ENCODE assay signal across 8 cellular contexts in genomic region chr7:91940171-91940570, GRCh38. TPM values are rescaled to one million over a fixed set of nuclear protein-coding genes. Genes with fewer than 3 reads are reported as not detected.
A peak's percentile ranks its signal among the peaks of the same experiment; 100 is the strongest.
DNase-seq lines count a peak whose midpoint lies in the region; ATAC-seq and TF ChIP-seq lines count a peak whose summit lies in the region.

No MANE protein-coding gene starts in this region.

- peak overlapping the region; percentile 95 for H2AFZ ChIP-seq in osteoblast (ENCODE audit: low read length)

- H3K9me3 Mint-ChIP-seq in activated T-helper 2 cell treated with anti-CD3 and anti-CD28 coated beads, Interferon-gamma antibody, Interleukin-2, Interleukin-4, amounts not matched to agents 10 μg/mL and 5 μg/mL and 100 μg/mL, durations not matched to agents 14 hours and 24 hours and 36 hours = no peaks in the 10 kb centered on the region

- H3K4me2 ChIP-seq in osteoblast (ENCODE audit: insufficient read depth, low read length) = peak overlapping the region; percentile 79

- H3K27ac ChIP-seq in osteoblast (ENCODE audit: low read depth, low read length) = peak overlapping the region; percentile 83

- peaks cover 6% of the 10 kb centered on the region for H4K20me1 ChIP-seq in osteoblast (ENCODE audit: insufficient read depth, low read length)

- H3K4me3 Mint-ChIP-seq in activated T-helper 2 cell treated with anti-CD3 and anti-CD28 coated beads, Interferon-gamma antibody, Interleukin-2, Interleukin-4, amounts not matched to agents 10 μg/mL and 5 μg/mL and 100 μg/mL, durations not matched to agents 14 hours and 24 hours and 36 hours (ENCODE audit: low read depth) = peak overlapping the region; percentile 88

- DNase-seq in NCI-H510A treated with DMSO at 0.1 percent for 48 hours (lab: John Stamatoyannopoulos, UW) (peak; percentile 19), NCI-H510A (lab: John Stamatoyannopoulos, UW) (no peak), NCI-H526 treated with DMSO at 0.1 percent for 48 hours (lab: John Stamatoyannopoulos, UW) (peak; percentile 63), glomerular visceral epithelial cell (ENCODE audit: extremely low spot score) (peak; percentile 19), osteoblast (ENCODE audit: insufficient read length, low spot score, missing footprints) (no peak), NCI-H128 (lab: John Stamatoyannopoulos, UW; ENCODE audit: unreplicated experiment) (no peak)
- peak; percentile 16 for DNase-seq in activated T-helper 2 cell treated with anti-CD3 and anti-CD28 coated beads, Interferon-gamma antibody, Interleukin-2, Interleukin-4, amounts not matched to agents 10 μg/mL and 5 μg/mL and 100 μg/mL, durations not matched to agents 14 hours and 24 hours and 36 hours (ENCODE audit: low spot score)

- peaks cover 45% of the 10 kb centered on the region for H3K79me2 ChIP-seq in osteoblast (ENCODE audit: insufficient read depth, low read length)

- intact Hi-C loops in activated T-helper 2 cell treated with anti-CD3 and anti-CD28 coated beads, Interferon-gamma antibody, Interleukin-2, Interleukin-4, amounts not matched to agents 10 μg/mL and 5 μg/mL and 100 μg/mL, durations not matched to agents 14 hours and 24 hours and 36 hours (cut with micrococcal nuclease) = loop anchor here (1.0 to 10.0 kb wide), 5 partner anchors 60 to 585 kb away; partner anchors contain the start of genes ANKIB1, CYP51A1, GATAD1 and KRIT1

- H3K27me3 ChIP-seq in osteoblast (ENCODE audit: insufficient read depth, low read length) = no peaks in the 10 kb centered on the region

- H3K4me3 ChIP-seq in osteoblast (ENCODE audit: insufficient read depth, low read length) = peak overlapping the region; percentile 92

- no peaks in the 10 kb centered on the region for H3K36me3 ChIP-seq in osteoblast (ENCODE audit: insufficient read depth, low read length)

- no peak for TF ChIP-seq CTCF in osteoblast (IDR thresholded peaks at IDR 0.05; ENCODE audit: extremely low read depth, low read depth, low read length)

- peaks cover 10% of the 10 kb centered on the region for H3K27me3 Mint-ChIP-seq in activated T-helper 2 cell treated with anti-CD3 and anti-CD28 coated beads, Interferon-gamma antibody, Interleukin-2, Interleukin-4, amounts not matched to agents 10 μg/mL and 5 μg/mL and 100 μg/mL, durations not matched to agents 14 hours and 24 hours and 36 hours (ENCODE audit: low read depth)

- H3K9me3 ChIP-seq in osteoblast (ENCODE audit: low read depth, low read length) = no peaks in the 10 kb centered on the region

- peaks cover 26% of the 10 kb centered on the region for H3K4me1 Mint-ChIP-seq in activated T-helper 2 cell treated with anti-CD3 and anti-CD28 coated beads, Interferon-gamma antibody, Interleukin-2, Interleukin-4, amounts not matched to agents 10 μg/mL and 5 μg/mL and 100 μg/mL, durations not matched to agents 14 hours and 24 hours and 36 hours (ENCODE audit: low read depth)

- H3K27ac Mint-ChIP-seq in activated T-helper 2 cell treated with anti-CD3 and anti-CD28 coated beads, Interferon-gamma antibody, Interleukin-2, Interleukin-4, amounts not matched to agents 10 μg/mL and 5 μg/mL and 100 μg/mL, durations not matched to agents 14 hours and 24 hours and 36 hours = peak overlapping the region; percentile 93

- peaks cover 4% of the 10 kb centered on the region for H3K36me3 Mint-ChIP-seq in activated T-helper 2 cell treated with anti-CD3 and anti-CD28 coated beads, Interferon-gamma antibody, Interleukin-2, Interleukin-4, amounts not matched to agents 10 μg/mL and 5 μg/mL and 100 μg/mL, durations not matched to agents 14 hours and 24 hours and 36 hours (ENCODE audit: low read depth)

- peak; percentile 17 for ATAC-seq in HG02798 (IDR thresholded peaks at IDR 0.05; ENCODE audit: poor library complexity, unreplicated experiment)

- peaks cover 6% of the 10 kb centered on the region for H3K4me1 ChIP-seq in osteoblast (ENCODE audit: insufficient read depth, low read length)

RNA-seq across cellular contexts. Expression of gene AKAP9, which starts 0.5 kb away (rescaled TPM):
- 36.2 and 38.3 TPM in 2 replicates for total RNA-seq in activated T-helper 2 cell treated with anti-CD3 and anti-CD28 coated beads, Interferon-gamma antibody, Interleukin-2, Interleukin-4, amounts not matched to agents 10 μg/mL and 5 μg/mL and 100 μg/mL, durations not matched to agents 14 hours and 24 hours and 36 hours
- 56.5 and 60.7 TPM in 2 replicates for total RNA-seq in osteoblast

RNA-seq across cellular contexts. Expression of gene MTERF1, which starts 59.7 kb away (rescaled TPM):
- total RNA-seq in activated T-helper 2 cell treated with anti-CD3 and anti-CD28 coated beads, Interferon-gamma antibody, Interleukin-2, Interleukin-4, amounts not matched to agents 10 μg/mL and 5 μg/mL and 100 μg/mL, durations not matched to agents 14 hours and 24 hours and 36 hours = 16.2 and 19.9 TPM in 2 replicates
- 13.0 and 13.6 TPM in 2 replicates for total RNA-seq in osteoblast

Comparison
In these comparisons a context has a peak if more than half of its experiments do, and no peak if none do; other contexts are left out.
1. DNase-seq: peak in NCI-H510A treated with DMSO at 0.1 percent for 48 hours (single experiment), NCI-H526 treated with DMSO at 0.1 percent for 48 hours (single experiment), activated T-helper 2 cell treated with anti-CD3 and anti-CD28 coated beads, Interferon-gamma antibody, Interleukin-2, Interleukin-4, amounts not matched to agents 10 μg/mL and 5 μg/mL and 100 μg/mL, durations not matched to agents 14 hours and 24 hours and 36 hours (single experiment) and glomerular visceral epithelial cell (single experiment); none in NCI-H510A (single experiment), osteoblast (single experiment) and NCI-H128 (single experiment).